Comparison of ENCODE assay signal across 25 cellular contexts in the genomic region with DNA sequence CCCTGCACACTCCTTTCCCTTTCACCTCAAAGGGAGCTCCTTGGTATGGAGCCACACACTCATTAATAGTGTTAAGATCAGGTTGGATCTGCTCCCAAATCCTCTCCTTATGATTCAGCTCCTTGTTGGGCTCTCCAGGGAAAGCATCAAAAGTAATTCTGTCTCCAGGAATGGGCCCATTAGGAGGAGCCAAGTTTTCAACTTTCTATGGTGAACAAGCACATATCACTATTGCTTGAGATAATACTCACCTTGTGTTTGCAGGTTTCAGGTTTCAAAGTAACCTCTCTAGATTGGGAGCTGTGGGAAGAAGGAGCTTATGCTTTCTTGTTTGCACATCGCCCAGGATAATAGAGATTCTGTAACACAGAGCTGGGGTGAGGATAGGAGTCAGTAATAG.
DNase-seq lines count a peak whose midpoint lies in the region; ATAC-seq, FAIRE-seq and TF ChIP-seq lines count a peak whose summit lies in the region.
"Had no signal": no experiment of that assay in that cellular context is flagged by ENCODE, and none has a peak within 500 bp of the region (broad histone marks: within the 10 kb centered on the region; RNA-seq: fewer than 3 reads in every experiment).

No MANE protein-coding gene starts in this region.

- H3K4me2 ChIP-seq in HepG2 (ENCODE audit: low read depth, low read length) = no peak overlapping the region

- H3K27ac ChIP-seq in HepG2 (ENCODE audit: extremely low read length, insufficient read depth, low read length) (no peak overlapping the region), right lobe of liver (no peak overlapping the region)
- H3K27ac ChIP-seq: upper lobe of right lung had no signal

- no peak for TF ChIP-seq RAD21 in HepG2 (CRISPR knock-in tag; IDR thresholded peaks at IDR 0.05)

- CTCF ChIA-PET in HepG2 (lab: Yijun Ruan, JAX; ENCODE audit: low intra/inter-chr PET ratio, low total read pairs) = no interaction called here

- H3K4me3 ChIP-seq in HepG2 (replicated peaks in 1 of 3; ENCODE audit: insufficient read depth in 1 of 3, low read depth in 2 of 3, low read length in 3 of 3) (no peak overlapping the region), right lobe of liver (no peak overlapping the region), foreskin fibroblast (ENCODE audit: low read depth in 1 of 2, low read length in 2 of 2) (no peak overlapping the region)
- H3K4me3 ChIP-seq: stomach, upper lobe of right lung had no signal

- TF ChIP-seq CTCF in HepG2 (CRISPR knock-in tag; IDR thresholded peaks at IDR 0.05) = no peak
- no peak for TF ChIP-seq CTCF in right lobe of liver (IDR thresholded peaks at IDR 0.05)
- no peak for TF ChIP-seq CTCF in foreskin fibroblast (IDR thresholded peaks at IDR 0.05; ENCODE audit: low read depth, low read length)

- ATAC-seq in HepG2 = no peak
- no peak for ATAC-seq in right lobe of liver
- peak; percentile 61 for ATAC-seq in SK-N-SH treated with all-trans-retinoic acid at 6 μM for 48 hours
- no peak for ATAC-seq in HG03025 (IDR thresholded peaks at IDR 0.05; ENCODE audit: low FRiP score, unreplicated experiment)
- ATAC-seq: activated CD8-positive, alpha-beta T cell treated with anti-CD3 and anti-CD28 coated beads for 36 hours; natural killer cell treated with Interleukin-12 subunit alpha and Interleukin-12 subunit beta and Interleukin-15 and Interleukin-18, amount 100 ng/mL, for 72 hours; upper lobe of right lung had no signal

- POLR2A ChIA-PET in HepG2 (lab: Yijun Ruan, JAX) = no interaction called here

- H3K9me3 ChIP-seq in HepG2 (ENCODE audit: low read length) = no peaks in the 10 kb centered on the region
- no peaks in the 10 kb centered on the region for H3K9me3 ChIP-seq in right lobe of liver
- H3K9me3 ChIP-seq: stomach, upper lobe of right lung had no signal

- H3K27me3 ChIP-seq in HepG2 (ENCODE audit: control insufficient read depth in 1 of 2, insufficient read depth in 2 of 2, low read length in 2 of 2) = no peaks in the 10 kb centered on the region
- H3K27me3 ChIP-seq in right lobe of liver = no peaks in the 10 kb centered on the region
- H3K27me3 ChIP-seq: stomach, upper lobe of right lung had no signal

- no peaks in the 10 kb centered on the region for H3K4me1 ChIP-seq in HepG2 (ENCODE audit: insufficient read depth, low read length)
- H3K4me1 ChIP-seq in right lobe of liver = no peaks in the 10 kb centered on the region
- H3K4me1 ChIP-seq: upper lobe of right lung had no signal

- H3K79me2 ChIP-seq in HepG2 (ENCODE audit: insufficient read depth, low read length) = no peaks in the 10 kb centered on the region

- no TSS peak for BruUV-seq in HepG2 (replicated peaks; lab: Mats Ljungman, UMichigan)

- TF ChIP-seq POLR2A in HepG2 (IDR thresholded peaks at IDR 0.05; ENCODE audit: insufficient read depth in 1 of 2, low read depth in 2 of 2, low read length in 2 of 2) (no peak), right lobe of liver (IDR thresholded peaks at IDR 0.05) (no peak)

- H3K36me3 ChIP-seq in HepG2 (replicated peaks in 1 of 2; ENCODE audit: control insufficient read depth in 1 of 2, insufficient read depth in 2 of 2, low read length in 2 of 2) (no peaks in the 10 kb centered on the region), right lobe of liver (no peaks in the 10 kb centered on the region)
- H3K36me3 ChIP-seq: stomach, upper lobe of right lung had no signal

- no peak for TF ChIP-seq EP300 in HepG2 (IDR thresholded peaks at IDR 0.05; ENCODE audit: low read depth in 2 of 2, low read length in 2 of 2)
- TF ChIP-seq EP300 in HepG2 (CRISPR knock-in tag; IDR thresholded peaks at IDR 0.05; ENCODE audit: borderline replicate concordance) = no peak

- no peak for FAIRE-seq in HepG2 (lab: Jason Lieb, UNC)
- FAIRE-seq: A204.1, small intestine had no signal

- 0% methylated on average over 1 of the region's 1 CpG for WGBS in HepG2 (ENCODE audit: low lambda C conversion rate)
- WGBS in right lobe of liver (ENCODE audit: insufficient coverage, low coverage, low lambda C conversion rate, missing lambda C conversion rate) = 70% methylated on average over 1 of the region's 1 CpG

- no peak overlapping the region for H2AFZ ChIP-seq in HepG2 (ENCODE audit: low read length)

- in situ Hi-C loops in HepG2 (cut with HindIII; ENCODE audit: extremely low pct_ligation_motif_present, low pct_unique_long_range_greater_than_20kb) = no loop called here

- H4K20me1 ChIP-seq in HepG2 (ENCODE audit: insufficient read depth, low read length) = no peaks in the 10 kb centered on the region

- DNase-seq in HepG2 (ENCODE audit: low spot score) = no peak
- no peak for DNase-seq in right lobe of liver
- peak; percentile 55 to 77 for DNase-seq in foreskin fibroblast
- no peak for DNase-seq in cerebellar nuclear complex (lab: John Stamatoyannopoulos, UW)
- no peak for DNase-seq in NCI-H2081 treated with DMSO at 0.1 percent for 48 hours (lab: John Stamatoyannopoulos, UW)
- DNase-seq in RKO (ENCODE audit: low spot score) = no peak
- DNase-seq: activated CD8-positive, alpha-beta T cell treated with anti-CD3 and anti-CD28 coated beads for 36 hours; activated naive CD4-positive, alpha-beta T cell; activated T-cell treated with anti-CD3 and anti-CD28 coated beads, Interleukin-2, amount 50 U/mL, for 1 hour; amygdala; C1 segment of cervical spinal cord; effector CD4-positive, alpha-beta T cell; NCI-H1105; NCI-H2081; NCI-H748 treated with DMSO at 0.1 percent for 48 hours; OCI-M1; small intestine; stimulated activated CD4-positive, alpha-beta T cell treated with anti-CD3 and anti-CD28 coated beads, Interleukin-4, amount 100 ng/mL, for 1 hour; stomach; T-helper 9 cell; upper lobe of right lung had no signal

- intact Hi-C loops in HepG2 (cut with micrococcal nuclease; ENCODE audit: unreplicated experiment) (no loop called here), right lobe of liver (cut with DNase I) (no loop called here)

- H3K9ac ChIP-seq in HepG2 (ENCODE audit: insufficient read depth, low read depth, low read length) = no peak overlapping the region

TF ChIP-seq in HepG2, 621 proteins besides CTCF, POLR2A, EP300 and RAD21:
- TF ChIP-seq POLR2G (IDR thresholded peaks at IDR 0.05; ENCODE audit: low read depth, low read length) (no peak), SIX4 (CRISPR knock-in tag; IDR thresholded peaks at IDR 0.05) (peak; percentile 85)

TF ChIP-seq in SK-N-SH treated with all-trans-retinoic acid at 6 μM for 48 hours, 23 proteins besides CTCF, POLR2A, EP300 and RAD21:
- TF ChIP-seq ZC3H10 (CRISPR knock-in tag; IDR thresholded peaks at IDR 0.05) (no peak), ZNF565 (CRISPR knock-in tag; conservative IDR thresholded peaks at IDR 0.05; ENCODE audit: low read depth) (no peak), ZFP30 (CRISPR knock-in tag; IDR thresholded peaks at IDR 0.05) (no peak), ZNF70 (CRISPR knock-in tag; IDR thresholded peaks at IDR 0.05) (no peak), POU6F1 (CRISPR knock-in tag; IDR thresholded peaks at IDR 0.05; ENCODE audit: borderline replicate concordance, low read depth) (no peak), BACH2 (CRISPR knock-in tag; IDR thresholded peaks at IDR 0.05; ENCODE audit: borderline replicate concordance) (no peak)

Comparison
In these comparisons a context has a peak if more than half of its experiments do, and no peak if none do; other contexts are left out.
1. DNase-seq: peak in foreskin fibroblast (2 of 2); none in HepG2 (single experiment), right lobe of liver (0 of 3), cerebellar nuclear complex (0 of 2), NCI-H2081 treated with DMSO at 0.1 percent for 48 hours (single experiment) and RKO (single experiment).